In the genomic region with DNA sequence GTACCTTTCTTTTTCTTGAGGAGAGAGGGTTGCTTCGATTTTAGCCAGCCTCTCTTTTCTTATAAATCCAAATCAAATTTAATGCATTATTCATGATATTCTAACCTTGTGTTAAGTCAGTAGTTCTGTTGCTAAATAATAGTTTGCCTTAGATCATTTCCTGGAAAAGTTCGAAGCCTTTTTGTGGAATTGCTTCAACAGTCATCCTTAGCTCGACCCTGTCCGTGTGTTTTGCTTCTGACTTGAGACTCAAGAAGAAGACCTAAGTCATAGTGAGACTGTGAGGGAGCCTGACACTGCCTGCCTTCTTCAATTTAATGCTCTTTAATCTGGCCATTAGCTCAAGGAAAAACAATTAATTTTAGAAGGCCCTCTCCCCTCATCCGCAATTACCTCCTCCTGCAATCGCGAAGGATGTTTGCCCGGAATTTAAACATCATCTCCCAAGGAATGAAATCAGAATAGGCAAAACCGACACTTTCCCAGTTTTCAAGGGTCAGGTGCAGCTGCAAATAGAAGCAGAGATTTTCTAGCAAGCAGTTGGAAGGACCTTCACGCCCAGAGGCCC, we compare ENCODE assay signal across 9 cellular contexts. TPM values are rescaled to one million over a fixed set of nuclear protein-coding genes. Genes with fewer than 3 reads are reported as not detected.
DNase-seq lines count a peak whose midpoint lies in the region; ATAC-seq, FAIRE-seq and TF ChIP-seq lines count a peak whose summit lies in the region.
"Had no signal": no experiment of that assay in that cellular context is flagged by ENCODE, and none has a peak within 500 bp of the region (broad histone marks: within the 10 kb centered on the region; RNA-seq: fewer than 3 reads in every experiment).

No MANE protein-coding gene starts in this region.

- no peaks in the 10 kb centered on the region for H3K79me2 ChIP-seq in keratinocyte (ENCODE audit: control insufficient read depth, insufficient read depth, low read length)

- no peaks in the 10 kb centered on the region for H3K36me3 ChIP-seq in keratinocyte (ENCODE audit: control insufficient read depth in 2 of 2, extremely low read depth in 1 of 2, insufficient read depth in 2 of 2, low read length in 2 of 2)

- peaks cover 15% of the 10 kb centered on the region for H3K27me3 ChIP-seq in keratinocyte (ENCODE audit: control insufficient read depth, extremely low read depth, insufficient read depth, low read length)

- H3K27me3 Mint-ChIP-seq in activated T-cell treated with anti-CD3 and anti-CD28 coated beads, Interleukin-2, amount 50 U/mL, for 24 hours = no peaks in the 10 kb centered on the region
- H3K27me3 Mint-ChIP-seq in activated T-helper 1 cell treated with anti-CD3 and anti-CD28 coated beads, Interleukin-12 subunit alpha, Interleukin-12 subunit beta, Interleukin-2, Interleukin-4 antibody, amounts not matched to agents 30 ng/mL and 10 ng/mL and 1 ng/mL, durations not matched to agents 14 hours and 24 hours and 36 hours (ENCODE audit: insufficient read depth) = peaks cover 22% of the 10 kb centered on the region

- H3K36me3 Mint-ChIP-seq in activated T-cell treated with anti-CD3 and anti-CD28 coated beads, Interleukin-2, amount 50 U/mL, for 24 hours (ENCODE audit: low read depth) = no peaks in the 10 kb centered on the region
- no peaks in the 10 kb centered on the region for H3K36me3 Mint-ChIP-seq in activated T-helper 1 cell treated with anti-CD3 and anti-CD28 coated beads, Interleukin-12 subunit alpha, Interleukin-12 subunit beta, Interleukin-2, Interleukin-4 antibody, amounts not matched to agents 30 ng/mL and 10 ng/mL and 1 ng/mL, durations not matched to agents 14 hours and 24 hours and 36 hours (ENCODE audit: low read depth)

- no peaks in the 10 kb centered on the region for H3K9me3 Mint-ChIP-seq in activated T-cell treated with anti-CD3 and anti-CD28 coated beads, Interleukin-2, amount 50 U/mL, for 24 hours
- H3K9me3 Mint-ChIP-seq in activated T-helper 1 cell treated with anti-CD3 and anti-CD28 coated beads, Interleukin-12 subunit alpha, Interleukin-12 subunit beta, Interleukin-2, Interleukin-4 antibody, amounts not matched to agents 30 ng/mL and 10 ng/mL and 1 ng/mL, durations not matched to agents 14 hours and 24 hours and 36 hours = no peaks in the 10 kb centered on the region

- H2AFZ ChIP-seq in keratinocyte (ENCODE audit: control insufficient read depth, low read length) = no peak overlapping the region

- H3K4me1 ChIP-seq in keratinocyte (ENCODE audit: control insufficient read depth, extremely low read depth, insufficient read depth, low read length) = no peaks in the 10 kb centered on the region

- intact Hi-C loops in activated T-helper 1 cell treated with anti-CD3 and anti-CD28 coated beads, Interleukin-12 subunit alpha, Interleukin-12 subunit beta, Interleukin-2, Interleukin-4 antibody, amounts not matched to agents 30 ng/mL and 10 ng/mL and 1 ng/mL, durations not matched to agents 14 hours and 24 hours and 36 hours (cut with micrococcal nuclease) = loop anchor here (2.0 to 5.0 kb wide), 5 partner anchors 55 to 601 kb away; partner anchors contain the start of gene SCN8A

- H3K9me3 ChIP-seq in keratinocyte (ENCODE audit: control insufficient read depth, low read depth, low read length) = no peaks in the 10 kb centered on the region

- peaks cover 9% of the 10 kb centered on the region for H3K4me1 Mint-ChIP-seq in activated T-cell treated with anti-CD3 and anti-CD28 coated beads, Interleukin-2, amount 50 U/mL, for 24 hours (ENCODE audit: low read depth)
- H3K4me1 Mint-ChIP-seq in activated T-helper 1 cell treated with anti-CD3 and anti-CD28 coated beads, Interleukin-12 subunit alpha, Interleukin-12 subunit beta, Interleukin-2, Interleukin-4 antibody, amounts not matched to agents 30 ng/mL and 10 ng/mL and 1 ng/mL, durations not matched to agents 14 hours and 24 hours and 36 hours (ENCODE audit: low read depth) = peaks cover 13% of the 10 kb centered on the region

- H3K27ac ChIP-seq in keratinocyte (ENCODE audit: control insufficient read depth, insufficient read depth, low read length) (no peak overlapping the region), temporal lobe (ENCODE audit: low read depth, low read length) (peak overlapping the region; percentile 91)

- dilution Hi-C loops in keratinocyte (cut with MboI; ENCODE audit: extremely low pct_ligation_motif_present, low sequenced_read_pairs) = no loop called here

- H4K20me1 ChIP-seq in keratinocyte (ENCODE audit: control insufficient read depth, extremely low read depth, insufficient read depth, low read length) = no peaks in the 10 kb centered on the region

- no peak for TF ChIP-seq CTCF in keratinocyte (optimal IDR thresholded peaks at IDR 0.05 in 1 of 3, IDR thresholded peaks at IDR 0.05 in 1 of 3, conservative IDR thresholded peaks at IDR 0.05 in 1 of 3; ENCODE audit: extremely low read depth in 1 of 3, insufficient read depth in 2 of 3, low read length in 3 of 3)

- H3K4me2 ChIP-seq in keratinocyte (ENCODE audit: control insufficient read depth, extremely low read depth, insufficient read depth, low read depth, low read length) = peak overlapping the region; percentile 17

- no peak overlapping the region for H3K9ac ChIP-seq in keratinocyte (ENCODE audit: control insufficient read depth, extremely low read depth, insufficient read depth, low read length)

- no peak overlapping the region for H3K27ac Mint-ChIP-seq in activated T-cell treated with anti-CD3 and anti-CD28 coated beads, Interleukin-2, amount 50 U/mL, for 24 hours
- no peak overlapping the region for H3K27ac Mint-ChIP-seq in activated T-helper 1 cell treated with anti-CD3 and anti-CD28 coated beads, Interleukin-12 subunit alpha, Interleukin-12 subunit beta, Interleukin-2, Interleukin-4 antibody, amounts not matched to agents 30 ng/mL and 10 ng/mL and 1 ng/mL, durations not matched to agents 14 hours and 24 hours and 36 hours

- DNase-seq in activated T-cell treated with anti-CD3 and anti-CD28 coated beads, Interleukin-2, amount 50 U/mL, for 24 hours = no peak
- no peak for DNase-seq in activated T-cell treated with anti-CD3 and anti-CD28 coated beads, Interleukin-2, amount 50 U/mL, for 48 hours
- no peak for DNase-seq in activated T-helper 1 cell treated with anti-CD3 and anti-CD28 coated beads, Interleukin-12 subunit alpha, Interleukin-12 subunit beta, Interleukin-2, Interleukin-4 antibody, amounts not matched to agents 30 ng/mL and 10 ng/mL and 1 ng/mL, durations not matched to agents 14 hours and 24 hours and 36 hours (ENCODE audit: low spot score)
- DNase-seq in keratinocyte (ENCODE audit: low read depth, low spot score) = no peak
- no peak for DNase-seq in H4 (ENCODE audit: low spot score)
- DNase-seq in AG20443 (ENCODE audit: low spot score) = no peak

- peak overlapping the region; percentile 80 for H3K4me3 Mint-ChIP-seq in activated T-cell treated with anti-CD3 and anti-CD28 coated beads, Interleukin-2, amount 50 U/mL, for 24 hours
- H3K4me3 Mint-ChIP-seq in activated T-helper 1 cell treated with anti-CD3 and anti-CD28 coated beads, Interleukin-12 subunit alpha, Interleukin-12 subunit beta, Interleukin-2, Interleukin-4 antibody, amounts not matched to agents 30 ng/mL and 10 ng/mL and 1 ng/mL, durations not matched to agents 14 hours and 24 hours and 36 hours = peak overlapping the region; percentile 82

- no peaks in the 10 kb centered on the region for H3K9me1 ChIP-seq in keratinocyte (ENCODE audit: control insufficient read depth, extremely low read depth, insufficient read depth, low read length)

- H3K4me3 ChIP-seq in keratinocyte (ENCODE audit: control insufficient read depth in 2 of 3, extremely low read depth in 1 of 3, insufficient read depth in 2 of 3, low read depth in 1 of 3, low read length in 3 of 3) = peak overlapping the region in 1 of 3 experiments; percentile 41

- no peak for FAIRE-seq in keratinocyte (lab: Jason Lieb, UNC)
- FAIRE-seq: D721Med had no signal

- ATAC-seq in HG02885 (IDR thresholded peaks at IDR 0.05; ENCODE audit: poor library complexity, unreplicated experiment) = no peak

RNA-seq across cellular contexts. Expression of gene SLC4A8, which starts 0.5 kb away (rescaled TPM):
- total RNA-seq in activated T-helper 1 cell treated with anti-CD3 and anti-CD28 coated beads, Interleukin-12 subunit alpha, Interleukin-12 subunit beta, Interleukin-2, Interleukin-4 antibody, amounts not matched to agents 30 ng/mL and 10 ng/mL and 1 ng/mL, durations not matched to agents 14 hours and 24 hours and 36 hours = 2.4 and 2.6 TPM in 2 replicates
- 1.1 to 2.3 TPM (median 2.0 TPM) in 3 replicates for polyA plus RNA-seq in keratinocyte
- 1.7 TPM for polyA plus RNA-seq in keratinocyte (2011; ENCODE audit: low read depth)
- 0.95 and 1.5 TPM in 2 replicates for polyA plus RNA-seq in keratinocyte (2011; cell fraction: cytosol; rRNA removed)
- polyA plus RNA-seq in keratinocyte (2011; cell fraction: nucleus; rRNA removed) = 6.0 and 8.2 TPM in 2 replicates
- polyA plus RNA-seq in keratinocyte (2012; ENCODE audit: low replicate concordance) = 0.65 and 0.87 TPM in 2 replicates
- 6.3 to 8.1 TPM (median 6.3 TPM) in 3 replicates for polyA minus RNA-seq in keratinocyte
- polyA minus RNA-seq in keratinocyte (2011; cell fraction: cytosol; rRNA and poly(A)+ RNA removed) = 2.5 TPM
- 2.8 and 9.3 TPM in 2 replicates for polyA minus RNA-seq in keratinocyte (2011; cell fraction: nucleus; rRNA and poly(A)+ RNA removed)
- 35.2 TPM for total RNA-seq in temporal lobe
- 2.1 and 2.6 TPM in 2 replicates for total RNA-seq in H4 (2014; rRNA removed; shearing (Covaris generic))

RNA-seq across cellular contexts. Expression of gene GALNT6, which starts 33.0 kb away (rescaled TPM):
- total RNA-seq in activated T-helper 1 cell treated with anti-CD3 and anti-CD28 coated beads, Interleukin-12 subunit alpha, Interleukin-12 subunit beta, Interleukin-2, Interleukin-4 antibody, amounts not matched to agents 30 ng/mL and 10 ng/mL and 1 ng/mL, durations not matched to agents 14 hours and 24 hours and 36 hours = 11.9 and 12.4 TPM in 2 replicates
- 42.7 to 78.1 TPM (median 57.5 TPM) in 3 replicates for polyA plus RNA-seq in keratinocyte
- polyA plus RNA-seq in keratinocyte (2011; ENCODE audit: low read depth) = 11.4 TPM
- polyA plus RNA-seq in keratinocyte (2011; cell fraction: cytosol; rRNA removed) = 19.7 and 22.1 TPM in 2 replicates
- polyA plus RNA-seq in keratinocyte (2011; cell fraction: nucleus; rRNA removed) = 122 and 134 TPM in 2 replicates
- 42.1 and 70.3 TPM in 2 replicates for polyA plus RNA-seq in keratinocyte (2012; ENCODE audit: low replicate concordance)
- polyA minus RNA-seq in keratinocyte = 65.5 to 107 TPM (median 67.8 TPM) in 3 replicates
- 38.2 TPM for polyA minus RNA-seq in keratinocyte (2011; cell fraction: cytosol; rRNA and poly(A)+ RNA removed)
- polyA minus RNA-seq in keratinocyte (2011; cell fraction: nucleus; rRNA and poly(A)+ RNA removed) = 129 and 180 TPM in 2 replicates
- 0.49 TPM for total RNA-seq in temporal lobe
- total RNA-seq in H4 (2014; rRNA removed; shearing (Covaris generic)) = 0.06 TPM in 1 of 2 replicates, not detected in the other
